ENCODE assay signal across 1 cellular context in genomic region chr14:101620821-101621785, GRCh38.
TF ChIP-seq lines count a peak whose summit lies in the region.

No MANE protein-coding gene starts in this region.

TF ChIP-seq in SK-N-SH, 30 proteins besides CTCF, POLR2A, EP300 and RAD21 (continued from another document):
- TF ChIP-seq CHD2 (IDR thresholded peaks at IDR 0.05; ENCODE audit: low read length, partially characterized antibody) = no peak
- no peak for TF ChIP-seq GABPA (IDR thresholded peaks at IDR 0.05; ENCODE audit: low read depth)
- TF ChIP-seq USF1 (IDR thresholded peaks at IDR 0.05; ENCODE audit: borderline replicate concordance, low read depth) = no peak
- TF ChIP-seq FOSL2 (IDR thresholded peaks at IDR 0.05; ENCODE audit: borderline replicate concordance, low read depth) = no peak
- TF ChIP-seq SMC3 (IDR thresholded peaks at IDR 0.05; ENCODE audit: low read depth, low read length) = no peak
- TF ChIP-seq RFX5 (IDR thresholded peaks at IDR 0.05; ENCODE audit: low read length) = no peak
- TF ChIP-seq NRF1 (IDR thresholded peaks at IDR 0.05; ENCODE audit: low read depth, low read length) = no peak
- no peak for TF ChIP-seq MEF2A (IDR thresholded peaks at IDR 0.05; ENCODE audit: borderline replicate concordance, low read depth)
- TF ChIP-seq USF2 (IDR thresholded peaks at IDR 0.05; ENCODE audit: borderline replicate concordance, low read depth, low read length) = no peak
- TF ChIP-seq TCF12 (IDR thresholded peaks at IDR 0.05) = no peak
- no peak for TF ChIP-seq RCOR1 (IDR thresholded peaks at IDR 0.05; ENCODE audit: low read length)
